In the genomic region with DNA sequence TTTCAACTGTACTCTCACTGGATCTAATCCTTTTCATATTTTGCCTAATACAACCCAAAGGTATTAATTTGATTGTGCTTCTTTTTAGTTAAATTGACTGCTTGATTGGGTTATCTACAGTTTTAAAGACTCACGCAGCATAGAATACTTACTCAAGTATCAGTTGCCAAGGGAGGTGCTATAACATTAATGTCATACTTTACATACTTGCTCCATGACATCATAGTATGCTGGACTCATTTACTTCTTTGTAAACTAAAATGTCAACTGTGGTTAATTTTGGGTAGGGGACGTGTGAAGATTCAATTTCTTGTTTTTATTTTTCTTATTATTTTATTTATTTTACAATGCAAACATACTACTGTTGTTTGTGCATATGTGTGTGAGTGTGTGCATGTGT, we compare ENCODE assay signal across 20 cellular contexts.
A peak's percentile ranks its signal among the peaks of the same experiment; 100 is the strongest.
DNase-seq lines count a peak whose midpoint lies in the region; ATAC-seq and TF ChIP-seq lines count a peak whose summit lies in the region.
"Had no signal": no experiment of that assay in that cellular context is flagged by ENCODE, and none has a peak within 500 bp of the region (broad histone marks: within the 10 kb centered on the region; RNA-seq: fewer than 3 reads in every experiment).

No MANE protein-coding gene starts in this region.

- no peak overlapping the region for H3K4me3 Mint-ChIP-seq in H9
- H3K4me3 Mint-ChIP-seq: brain; CD4-positive, alpha-beta T cell had no signal

- no peaks in the 10 kb centered on the region for H3K23me2 ChIP-seq in H9 (ENCODE audit: insufficient read length, low read depth, low read length, poor library complexity, severe bottlenecking)

- no peaks in the 10 kb centered on the region for H4K20me1 ChIP-seq in H9 (ENCODE audit: control insufficient read depth, insufficient read depth, insufficient read length)

- no peak overlapping the region for H3K23ac ChIP-seq in H9 (ENCODE audit: insufficient read length, low read depth, low read length)

- no peaks in the 10 kb centered on the region; a peak in 2 of 5 replicates for H3K9me3 Mint-ChIP-seq in H9
- H3K9me3 Mint-ChIP-seq: CD4-positive, alpha-beta T cell had no signal

- H3K27ac ChIP-seq in H9 (ENCODE audit: insufficient read length, low read depth, low read length) (no peak overlapping the region), coronary artery (no peak overlapping the region), esophagus muscularis mucosa (replicated peaks in 1 of 4) (no peak overlapping the region)
- H3K27ac ChIP-seq: dorsolateral prefrontal cortex, hepatocyte had no signal

- H3K4me3 ChIP-seq in coronary artery (no peak overlapping the region), esophagus muscularis mucosa (no peak overlapping the region)
- H3K4me3 ChIP-seq: dorsolateral prefrontal cortex, hepatocyte had no signal

- ATAC-seq in SK-N-SH treated with all-trans-retinoic acid at 6 μM for 48 hours (peak; percentile 50), HG03039 (IDR thresholded peaks at IDR 0.05; ENCODE audit: unreplicated experiment) (no peak)
- ATAC-seq: esophagus mucosa, left lobe of liver had no signal

- no peaks in the 10 kb centered on the region for H3K36me3 ChIP-seq in esophagus muscularis mucosa

- H3K4me1 ChIP-seq in H9 (ENCODE audit: insufficient read depth, low read length) (no peaks in the 10 kb centered on the region), esophagus muscularis mucosa (no peaks in the 10 kb centered on the region)

- WGBS in H9 (ENCODE audit: extremely low coverage, insufficient read length, low lambda C conversion rate): no CpG with 5 or more reads among the region's 2 CpGs
- WGBS in esophagus muscularis mucosa: 49% methylated on average over 2 of the region's 2 CpGs

- no peak overlapping the region for H4K5ac ChIP-seq in H9 (ENCODE audit: insufficient read length, low read depth, low read length)

- H3K27me3 Mint-ChIP-seq in H9 (ENCODE audit: low read depth): no peaks in the 10 kb centered on the region
- H3K27me3 Mint-ChIP-seq: brain; CD4-positive, alpha-beta T cell had no signal

- no peak overlapping the region for H3K9ac ChIP-seq in H9 (ENCODE audit: extremely low read depth, insufficient read length, low read length)

- no peak for TF ChIP-seq CTCF in H9 (conservative IDR thresholded peaks at IDR 0.05)
- TF ChIP-seq CTCF in coronary artery (IDR thresholded peaks at IDR 0.05): no peak
- no peak for TF ChIP-seq CTCF in esophagus muscularis mucosa (IDR thresholded peaks at IDR 0.05)

- H3K36me3 Mint-ChIP-seq in H9 (ENCODE audit: insufficient read depth in 1 of 3, low read depth in 3 of 3): no peaks in the 10 kb centered on the region
- H3K36me3 Mint-ChIP-seq: brain had no signal

- TF ChIP-seq POLR2A in esophagus muscularis mucosa (IDR thresholded peaks at IDR 0.05; ENCODE audit: low read depth): no peak

- H3K79me2 ChIP-seq in H9 (ENCODE audit: insufficient read depth, low read length): no peaks in the 10 kb centered on the region
- H3K79me2 ChIP-seq: hepatocyte had no signal

- no peaks in the 10 kb centered on the region for H3K4me1 Mint-ChIP-seq in H9
- H3K4me1 Mint-ChIP-seq: brain had no signal

- H3K4ac ChIP-seq in H9 (ENCODE audit: low read depth, low read length): no peak overlapping the region

- H3K27me3 ChIP-seq in H9 (ENCODE audit: insufficient read depth, low read length): no peaks in the 10 kb centered on the region
- no peaks in the 10 kb centered on the region for H3K27me3 ChIP-seq in esophagus muscularis mucosa
- H3K27me3 ChIP-seq: dorsolateral prefrontal cortex, hepatocyte had no signal

- intact Hi-C loops in esophagus muscularis mucosa (cut with DNase I): no loop called here

- no peak overlapping the region for H4K91ac ChIP-seq in H9 (ENCODE audit: insufficient read length, low read depth, low read length)

- H2BK5ac ChIP-seq in H9 (ENCODE audit: insufficient read length, low read length): no peak overlapping the region

- DNase-seq in A172 (ENCODE audit: low spot score) (peak; percentile 57), H4 (ENCODE audit: low spot score) (peak; percentile 8), hepatic stellate cell (ENCODE audit: low spot score) (peak; percentile 0), H9 (no peak), coronary artery (ENCODE audit: low spot score) (no peak), esophagus muscularis mucosa (ENCODE audit: extremely low spot score) (no peak)
- DNase-seq: activated CD4-positive, alpha-beta T cell treated with anti-CD3 and anti-CD28 coated beads for 4 hours; activated naive CD4-positive, alpha-beta T cell; CD4-positive, alpha-beta T cell; dorsolateral prefrontal cortex; NCI-H1048; NCI-H2081 treated with DMSO at 0.1 percent for 48 hours; NCI-H69; OCI-M1 had no signal

- H2BK12ac ChIP-seq in H9 (ENCODE audit: insufficient read length, low read depth, low read length): no peak overlapping the region

- H3K27ac Mint-ChIP-seq in H9: no peak overlapping the region
- H3K27ac Mint-ChIP-seq: brain; CD4-positive, alpha-beta T cell had no signal

- no peak overlapping the region for H2BK120ac ChIP-seq in H9 (ENCODE audit: low read depth, low read length, poor library complexity, severe bottlenecking)

- no peak overlapping the region for H2BK15ac ChIP-seq in H9 (ENCODE audit: low read depth, low read length)

- H3K9me3 ChIP-seq in H9 (ENCODE audit: control insufficient read depth, low read depth, low read length) (no peaks in the 10 kb centered on the region), esophagus muscularis mucosa (no peaks in the 10 kb centered on the region)

- no peak overlapping the region for H2BK20ac ChIP-seq in H9 (ENCODE audit: low read depth, low read length, poor library complexity, severe bottlenecking)

- no peak overlapping the region for H3K4me2 ChIP-seq in H9 (ENCODE audit: insufficient read depth, insufficient read length, low read length)
- H3K4me2 ChIP-seq: hepatocyte had no signal

- no peak for TF ChIP-seq EP300 in esophagus muscularis mucosa (IDR thresholded peaks at IDR 0.05)

- H3K56ac ChIP-seq in H9 (ENCODE audit: insufficient read length, low read depth, low read length): no peak overlapping the region

- H3K18ac ChIP-seq in H9 (ENCODE audit: insufficient read length, low read depth, low read length): no peak overlapping the region

- H3K14ac ChIP-seq in H9 (ENCODE audit: insufficient read depth, low read length): no peak overlapping the region

- H2AFZ ChIP-seq in H9 (ENCODE audit: low read length): no peak overlapping the region
- H2AFZ ChIP-seq: hepatocyte had no signal

- H3T11ph ChIP-seq in H9 (ENCODE audit: low read length): no peak overlapping the region

- H4K8ac ChIP-seq in H9 (replicated peaks; ENCODE audit: insufficient read length, low read depth, low read length): no peak overlapping the region

- H3K79me1 ChIP-seq in H9 (ENCODE audit: insufficient read depth, low read depth, low read length, poor library complexity, severe bottlenecking): no peaks in the 10 kb centered on the region

- H2AK5ac ChIP-seq in H9 (ENCODE audit: insufficient read length, low read length): no peak overlapping the region

TF ChIP-seq in SK-N-SH treated with all-trans-retinoic acid at 6 μM for 48 hours, 23 proteins besides CTCF, POLR2A, EP300 and RAD21 (continues in another document):
- TF ChIP-seq PPARA (CRISPR knock-in tag; IDR thresholded peaks at IDR 0.05; ENCODE audit: borderline replicate concordance) (no peak), ZNF565 (CRISPR knock-in tag; conservative IDR thresholded peaks at IDR 0.05; ENCODE audit: low read depth) (no peak), ZFP3 (CRISPR knock-in tag; IDR thresholded peaks at IDR 0.05) (no peak), BACH2 (CRISPR knock-in tag; IDR thresholded peaks at IDR 0.05; ENCODE audit: borderline replicate concordance) (no peak), TOX (CRISPR knock-in tag; IDR thresholded peaks at IDR 0.05; ENCODE audit: borderline replicate concordance) (no peak), ZC3H10 (CRISPR knock-in tag; IDR thresholded peaks at IDR 0.05) (no peak), ZFP30 (CRISPR knock-in tag; IDR thresholded peaks at IDR 0.05) (no peak), CSDC2 (CRISPR knock-in tag; IDR thresholded peaks at IDR 0.05) (no peak), TCF4 (CRISPR knock-in tag; IDR thresholded peaks at IDR 0.05; ENCODE audit: borderline replicate concordance) (no peak), ZNF8 (CRISPR knock-in tag; IDR thresholded peaks at IDR 0.05) (no peak), ZNF70 (CRISPR knock-in tag; IDR thresholded peaks at IDR 0.05) (no peak), ARNTL (CRISPR knock-in tag; IDR thresholded peaks at IDR 0.05; ENCODE audit: borderline replicate concordance, low read depth) (no peak), ESRRG (CRISPR knock-in tag; IDR thresholded peaks at IDR 0.05) (no peak), RARB (CRISPR knock-in tag; IDR thresholded peaks at IDR 0.05) (no peak)
- TF ChIP-seq, protein P1, sequence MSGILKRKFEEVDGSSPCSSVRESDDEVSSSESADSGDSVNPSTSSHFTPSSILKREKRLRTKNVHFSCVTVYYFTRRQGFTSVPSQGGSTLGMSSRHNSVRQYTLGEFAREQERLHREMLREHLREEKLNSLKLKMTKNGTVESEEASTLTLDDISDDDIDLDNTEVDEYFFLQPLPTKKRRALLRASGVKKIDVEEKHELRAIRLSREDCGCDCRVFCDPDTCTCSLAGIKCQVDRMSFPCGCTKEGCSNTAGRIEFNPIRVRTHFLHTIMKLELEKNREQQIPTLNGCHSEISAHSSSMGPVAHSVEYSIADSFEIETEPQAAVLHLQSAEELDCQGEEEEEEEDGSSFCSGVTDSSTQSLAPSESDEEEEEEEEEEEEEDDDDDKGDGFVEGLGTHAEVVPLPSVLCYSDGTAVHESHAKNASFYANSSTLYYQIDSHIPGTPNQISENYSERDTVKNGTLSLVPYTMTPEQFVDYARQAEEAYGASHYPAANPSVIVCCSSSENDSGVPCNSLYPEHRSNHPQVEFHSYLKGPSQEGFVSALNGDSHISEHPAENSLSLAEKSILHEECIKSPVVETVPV (CRISPR knock-in tag; IDR thresholded peaks at IDR 0.05): no peak
- TF ChIP-seq, protein P2, sequence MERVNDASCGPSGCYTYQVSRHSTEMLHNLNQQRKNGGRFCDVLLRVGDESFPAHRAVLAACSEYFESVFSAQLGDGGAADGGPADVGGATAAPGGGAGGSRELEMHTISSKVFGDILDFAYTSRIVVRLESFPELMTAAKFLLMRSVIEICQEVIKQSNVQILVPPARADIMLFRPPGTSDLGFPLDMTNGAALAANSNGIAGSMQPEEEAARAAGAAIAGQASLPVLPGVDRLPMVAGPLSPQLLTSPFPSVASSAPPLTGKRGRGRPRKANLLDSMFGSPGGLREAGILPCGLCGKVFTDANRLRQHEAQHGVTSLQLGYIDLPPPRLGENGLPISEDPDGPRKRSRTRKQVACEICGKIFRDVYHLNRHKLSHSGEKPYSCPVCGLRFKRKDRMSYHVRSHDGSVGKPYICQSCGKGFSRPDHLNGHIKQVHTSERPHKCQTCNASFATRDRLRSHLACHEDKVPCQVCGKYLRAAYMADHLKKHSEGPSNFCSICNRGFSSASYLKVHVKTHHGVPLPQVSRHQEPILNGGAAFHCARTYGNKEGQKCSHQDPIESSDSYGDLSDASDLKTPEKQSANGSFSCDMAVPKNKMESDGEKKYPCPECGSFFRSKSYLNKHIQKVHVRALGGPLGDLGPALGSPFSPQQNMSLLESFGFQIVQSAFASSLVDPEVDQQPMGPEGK (CRISPR knock-in tag; IDR thresholded peaks at IDR 0.05; ENCODE audit: borderline replicate concordance): no peak

Comparison
In these comparisons a context has a peak if more than half of its experiments do, and no peak if none do; other contexts are left out.
1. DNase-seq: peak in A172 (single experiment), H4 (single experiment) and hepatic stellate cell (single experiment); none in H9 (single experiment), coronary artery (single experiment) and esophagus muscularis mucosa (single experiment).